Comparison of ENCODE assay signal across 8 cellular contexts in genomic region chr6:85669735-85670194, GRCh38. TPM values are rescaled to one million over a fixed set of nuclear protein-coding genes. Genes with fewer than 3 reads are reported as not detected.
DNase-seq lines count a peak whose midpoint lies in the region; ATAC-seq lines count a peak whose summit lies in the region.

No MANE protein-coding gene starts in this region.

- H3K27ac ChIP-seq in iPS-18a (ENCODE audit: low read length): peak overlapping the region; percentile 77

- peaks cover 24% of the 10 kb centered on the region for H3K4me1 ChIP-seq in iPS-18a (ENCODE audit: control insufficient read depth, low read depth, low read length)

- DNase-seq in HCEC 1CT: peak; percentile 74
- DNase-seq in M059J (ENCODE audit: low read depth): peak; percentile 88
- peak; percentile 80 for DNase-seq in activated CD8-positive, alpha-beta memory T cell treated with anti-CD3 and anti-CD28 coated beads, Interleukin-2, amount 10 ng/mL, durations not matched to agents 7 days and 5 days
- no peak for DNase-seq in NCI-H2171 treated with DMSO at 0.1 percent for 48 hours (lab: John Stamatoyannopoulos, UW)
- no peak for DNase-seq in NCI-H345 (lab: John Stamatoyannopoulos, UW)
- no peak for DNase-seq in midbrain (lab: John Stamatoyannopoulos, UW)

- H3K27ac Mint-ChIP-seq in activated CD8-positive, alpha-beta memory T cell treated with anti-CD3 and anti-CD28 coated beads, Interleukin-2, amount 10 ng/mL, durations not matched to agents 7 days and 5 days: peak overlapping the region; percentile 94

- H3K27me3 Mint-ChIP-seq in activated CD8-positive, alpha-beta memory T cell treated with anti-CD3 and anti-CD28 coated beads, Interleukin-2, amount 10 ng/mL, durations not matched to agents 7 days and 5 days: no peaks in the 10 kb centered on the region

- peaks cover 8% of the 10 kb centered on the region for H3K36me3 ChIP-seq in iPS-18a (ENCODE audit: control insufficient read depth, low read depth, low read length)

- peak overlapping the region; percentile 34 for H3K4me3 ChIP-seq in iPS-18a (ENCODE audit: low read length)

- peaks cover 59% of the 10 kb centered on the region for H3K4me1 Mint-ChIP-seq in activated CD8-positive, alpha-beta memory T cell treated with anti-CD3 and anti-CD28 coated beads, Interleukin-2, amount 10 ng/mL, durations not matched to agents 7 days and 5 days

- peak overlapping the region; percentile 30 for H3K9ac ChIP-seq in iPS-18a (ENCODE audit: low read length)

- CTCF ChIA-PET in activated CD8-positive, alpha-beta memory T cell treated with anti-CD3 and anti-CD28 coated beads, Interleukin-2, amount 10 ng/mL, durations not matched to agents 7 days and 5 days (lab: Charles Lee): interaction anchor here (1.1 to 3.9 kb wide), 6 partner anchors 9 to 187 kb away, joined by 3 to 17 read pairs (median 4); partner anchors contain the start of genes SNX14 and SYNCRIP

- H3K4me3 Mint-ChIP-seq in activated CD8-positive, alpha-beta memory T cell treated with anti-CD3 and anti-CD28 coated beads, Interleukin-2, amount 10 ng/mL, durations not matched to agents 7 days and 5 days: peak overlapping the region; percentile 69

- peaks cover 34% of the 10 kb centered on the region for H3K36me3 Mint-ChIP-seq in activated CD8-positive, alpha-beta memory T cell treated with anti-CD3 and anti-CD28 coated beads, Interleukin-2, amount 10 ng/mL, durations not matched to agents 7 days and 5 days

- H3K9me3 Mint-ChIP-seq in activated CD8-positive, alpha-beta memory T cell treated with anti-CD3 and anti-CD28 coated beads, Interleukin-2, amount 10 ng/mL, durations not matched to agents 7 days and 5 days (ENCODE audit: low read depth): no peaks in the 10 kb centered on the region

- H3K27me3 ChIP-seq in iPS-18a (ENCODE audit: control insufficient read depth, insufficient read depth, low read length): no peaks in the 10 kb centered on the region

- no peaks in the 10 kb centered on the region for H3K9me3 ChIP-seq in iPS-18a (ENCODE audit: control insufficient read depth, low read depth, low read length)

- ATAC-seq in GM18508 (IDR thresholded peaks at IDR 0.05; ENCODE audit: insufficient read depth, unreplicated experiment): peak; percentile 98
- ATAC-seq in activated CD8-positive, alpha-beta memory T cell treated with anti-CD3 and anti-CD28 coated beads, Interleukin-2, amount 10 ng/mL, durations not matched to agents 7 days and 5 days: peak; percentile 88

RNA-seq across cellular contexts. Expression of gene SYNCRIP, which starts 27.1 kb away (rescaled TPM):
- 71.3 and 107 TPM in 2 replicates for total RNA-seq in M059J (2014; rRNA removed; shearing (Covaris generic))
- 100 to 1,000 TPM; 105 to 146 TPM for total RNA-seq in activated CD8-positive, alpha-beta memory T cell treated with anti-CD3 and anti-CD28 coated beads, Interleukin-2, amount 10 ng/mL, durations not matched to agents 7 days and 5 days

Comparison
In these comparisons a context has a peak if more than half of its experiments do, and no peak if none do; other contexts are left out.
1. DNase-seq: peak in HCEC 1CT (single experiment), M059J (single experiment) and activated CD8-positive, alpha-beta memory T cell treated with anti-CD3 and anti-CD28 coated beads, Interleukin-2, amount 10 ng/mL, durations not matched to agents 7 days and 5 days (single experiment); none in NCI-H2171 treated with DMSO at 0.1 percent for 48 hours (single experiment), NCI-H345 (single experiment) and midbrain (single experiment).